Comparison of ENCODE assay signal across 8 cellular contexts in the genomic region with DNA sequence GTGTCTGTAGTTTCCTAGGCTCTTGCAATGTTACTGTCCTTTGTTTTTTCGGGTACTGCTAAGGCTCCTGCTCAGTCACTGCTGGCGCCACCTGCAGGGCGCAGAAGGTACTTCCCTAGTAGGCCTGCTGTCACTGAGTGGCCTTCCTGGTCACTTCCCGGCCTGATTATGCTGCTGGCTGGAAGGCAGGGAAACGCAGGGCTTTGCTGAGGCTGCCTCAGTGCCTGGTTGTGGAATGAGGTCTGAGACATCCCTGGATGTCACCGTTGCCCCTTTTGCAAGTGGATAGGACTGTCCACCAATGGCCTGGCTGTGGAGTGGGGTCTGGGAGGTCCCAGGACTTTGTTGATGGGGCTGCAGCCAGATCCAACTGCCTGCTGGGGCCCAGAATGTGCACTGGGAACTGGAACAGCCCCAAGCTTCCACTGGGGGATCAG. TPM values are rescaled to one million over a fixed set of nuclear protein-coding genes. Genes with fewer than 3 reads are reported as not detected.
DNase-seq lines count a peak whose midpoint lies in the region; ATAC-seq, FAIRE-seq and TF ChIP-seq lines count a peak whose summit lies in the region.

No MANE protein-coding gene starts in this region.

- H3K18ac ChIP-seq in mesendoderm (ENCODE audit: low read length): no peak overlapping the region

- H3K27me3 ChIP-seq in mesendoderm (ENCODE audit: insufficient read depth, low read length, poor library complexity): no peaks in the 10 kb centered on the region
- no peaks in the 10 kb centered on the region for H3K27me3 ChIP-seq in tibial nerve

- POLR2A ChIA-PET in A549 (lab: Yijun Ruan, JAX): no interaction called here

- ATAC-seq in A549 (peak; percentile 62 to 86; a peak in 3 of 6 replicates), HG02642 (IDR thresholded peaks at IDR 0.05; ENCODE audit: poor library complexity, unreplicated experiment) (peak; percentile 93)

- no peak for TF ChIP-seq EP300 in A549 (IDR thresholded peaks at IDR 0.05)
- no peak for TF ChIP-seq EP300 in tibial nerve (IDR thresholded peaks at IDR 0.05)

- H3K4ac ChIP-seq in mesendoderm (ENCODE audit: low read depth, low read length): no peak overlapping the region

- peak overlapping the region; percentile 70 for H3K56ac ChIP-seq in mesendoderm (ENCODE audit: low read length)

- no peak overlapping the region for H2BK15ac ChIP-seq in mesendoderm (replicated peaks; ENCODE audit: low read depth)

- H3K23ac ChIP-seq in mesendoderm (ENCODE audit: low read length): no peak overlapping the region

- WGBS in A549 (ENCODE audit: missing lambda C conversion rate): 21% methylated on average over 4 of the region's 6 CpGs
- no CpG with 5 or more reads among the region's 6 CpGs for WGBS in mesendoderm (ENCODE audit: extremely low coverage, insufficient coverage, low lambda C conversion rate)
- WGBS in tibial nerve, 2 donors: 19 to 29% methylated on average over 6 of the region's 6 CpGs

- H3K4me2 ChIP-seq in A549 (no peak overlapping the region), mesendoderm (ENCODE audit: low read length) (no peak overlapping the region)

- DNase-seq in A549 (ENCODE audit: low read depth in 1 of 2, low spot score in 1 of 2) (peak; percentile 48 to 79), GM13977 (ENCODE audit: low spot score) (peak; percentile 68), NB4 (ENCODE audit: low read depth) (peak; percentile 78), dermis blood vessel endothelial cell (peak; percentile 89), mesendoderm (peak; percentile 92), tibial nerve (ENCODE audit: low spot score in 2 of 2) (peak in 1 of 2 donors; percentile 53)

- no peak overlapping the region for H3K9ac ChIP-seq in mesendoderm (ENCODE audit: low read length)

- no peak overlapping the region for H2BK5ac ChIP-seq in mesendoderm (ENCODE audit: low read length)

- TF ChIP-seq CTCF in A549 (IDR thresholded peaks at IDR 0.05) (peak; percentile 38), GM13977 (IDR thresholded peaks at IDR 0.05; ENCODE audit: extremely low read depth, insufficient read depth, missing control alignments) (peak; percentile 93), NB4 (IDR thresholded peaks at IDR 0.05; ENCODE audit: low read depth, low read length) (peak; percentile 97), VCaP (conservative IDR thresholded peaks at IDR 0.05) (peak; percentile 89), tibial nerve (IDR thresholded peaks at IDR 0.05) (peak in 4 of 5 experiments; percentile 12 to 50 (median 34))

- H3K4me1 ChIP-seq in A549 (peaks cover 28% of the 10 kb centered on the region), mesendoderm (ENCODE audit: control insufficient read depth, low read depth, low read length) (no peaks in the 10 kb centered on the region), tibial nerve (no peaks in the 10 kb centered on the region)

- H4K8ac ChIP-seq in mesendoderm (ENCODE audit: low read depth, low read length): no peak overlapping the region

- no peaks in the 10 kb centered on the region for H3K79me1 ChIP-seq in mesendoderm (ENCODE audit: low read length)

- no peak for FAIRE-seq in A549 (lab: Jason Lieb, UNC)

- H3K9me3 ChIP-seq in A549: peaks cover 2% of the 10 kb centered on the region; the same call in 1 of the 3 replicates
- H3K9me3 ChIP-seq in tibial nerve: no peaks in the 10 kb centered on the region

- no peaks in the 10 kb centered on the region for H3K79me2 ChIP-seq in mesendoderm (ENCODE audit: control insufficient read depth, insufficient read depth, low read length)

- CTCF ChIA-PET in A549 (lab: Yijun Ruan, JAX): interaction anchor here (2.0 kb wide), 1 partner anchor 22 kb away, joined by 7 read pairs; no protein-coding TSS in a partner anchor

- no peak overlapping the region for H2AK5ac ChIP-seq in mesendoderm (ENCODE audit: low read length)

- H2BK120ac ChIP-seq in mesendoderm (ENCODE audit: low read depth, low read length): no peak overlapping the region

- H3K4me3 ChIP-seq in A549 (no peak overlapping the region), NB4 (ENCODE audit: low read depth, low read length) (no peak overlapping the region), mesendoderm (ENCODE audit: low read length) (no peak overlapping the region), tibial nerve (no peak overlapping the region)

- H3K36me3 ChIP-seq in mesendoderm (ENCODE audit: control insufficient read depth, insufficient read depth, low read length) (no peaks in the 10 kb centered on the region), tibial nerve (no peaks in the 10 kb centered on the region)

- in situ Hi-C loops in GM13977 (cut with MboI; ENCODE audit: low pct_unique_long_range_greater_than_20kb, low sequenced_read_pairs, unreplicated experiment): no loop called here

- peak; percentile 29 to 67; a peak in 3 of 5 replicates for TF ChIP-seq RAD21 in A549 (conservative IDR thresholded peaks at IDR 0.05 in 1 of 2, IDR thresholded peaks at IDR 0.05 in 1 of 2)

- peak overlapping the region; percentile 36 to 74; a peak in 4 of 6 replicates for H3K27ac ChIP-seq in A549
- no peak overlapping the region for H3K27ac ChIP-seq in VCaP
- no peak overlapping the region for H3K27ac ChIP-seq in mesendoderm (ENCODE audit: low read depth, low read length)
- no peak overlapping the region for H3K27ac ChIP-seq in tibial nerve

- TF ChIP-seq POLR2A in A549 (IDR thresholded peaks at IDR 0.05; ENCODE audit: low read length) (no peak), NB4 (IDR thresholded peaks at IDR 0.05; ENCODE audit: extremely low read depth, insufficient read length) (no peak), tibial nerve (IDR thresholded peaks at IDR 0.05) (no peak)

- H4K5ac ChIP-seq in mesendoderm (ENCODE audit: low read length): no peak overlapping the region

TF ChIP-seq in A549, 52 proteins besides CTCF, POLR2A, EP300 and RAD21:
- TF ChIP-seq KDM1A (IDR thresholded peaks at IDR 0.05; ENCODE audit: low read depth) (no peak), SMC3 (IDR thresholded peaks at IDR 0.05) (peak; percentile 42; the same call in 2 of the 3 replicates)
- TF ChIP-seq, protein P1, sequence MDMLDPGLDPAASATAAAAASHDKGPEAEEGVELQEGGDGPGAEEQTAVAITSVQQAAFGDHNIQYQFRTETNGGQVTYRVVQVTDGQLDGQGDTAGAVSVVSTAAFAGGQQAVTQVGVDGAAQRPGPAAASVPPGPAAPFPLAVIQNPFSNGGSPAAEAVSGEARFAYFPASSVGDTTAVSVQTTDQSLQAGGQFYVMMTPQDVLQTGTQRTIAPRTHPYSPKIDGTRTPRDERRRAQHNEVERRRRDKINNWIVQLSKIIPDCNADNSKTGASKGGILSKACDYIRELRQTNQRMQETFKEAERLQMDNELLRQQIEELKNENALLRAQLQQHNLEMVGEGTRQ (IDR thresholded peaks at IDR 0.05): no peak

RNA-seq across cellular contexts. Expression of a gene that starts 13.1 kb away (rescaled TPM):
- polyA plus RNA-seq in A549 (2011; rRNA removed) (2.2 and 2.7 TPM in 2 replicates), A549 (2017; fragmentation: RNase III; extraction: RNeasy Plus Mini Kit Qiagen cat#74134 plus additional on column Dnase treatment) (1.1 to 2.0 TPM (median 1.3 TPM) in 3 replicates)
- polyA plus RNA-seq in A549 (2012; cell fraction: cytosol; rRNA removed): 1.1 and 1.2 TPM in 2 replicates
- polyA plus RNA-seq in A549 (2012; cell fraction: nucleus; rRNA removed): 0.54 and 0.56 TPM in 2 replicates
- polyA minus RNA-seq in A549 (2011; rRNA and poly(A)+ RNA removed): 0.83 and 0.91 TPM in 2 replicates
- total RNA-seq in dermis blood vessel endothelial cell (0.51 TPM in 1 of 2 replicates, not detected in the other), tibial nerve (under 1 TPM in 2 of 4 donors, not detected in 2; 0.30 to 0.59 TPM)
- polyA plus RNA-seq in mesendoderm (2013, experiment 1 of 2): 0.49 TPM
- polyA plus RNA-seq in mesendoderm (2013, experiment 2 of 2): 0.52 TPM

Comparison
In these comparisons a context has a peak if more than half of its experiments do, and no peak if none do; other contexts are left out.
1. H3K27ac ChIP-seq: peak in A549 (2 of 2); none in VCaP (single experiment), mesendoderm (single experiment) and tibial nerve (0 of 4).
2. CTCF ChIP-seq: peak in every context shown above with its lines; median percentile 97 in NB4; 93 in GM13977; 89 in VCaP; 38 in A549; 34 in tibial nerve.